Comparison of ENCODE assay signal across 1 cellular context in genomic region chr16:88934066-88934667, GRCh38.
A peak's percentile ranks its signal among the peaks of the same experiment; 100 is the strongest.
TF ChIP-seq lines count a peak whose summit lies in the region.

No MANE protein-coding gene starts in this region.

TF ChIP-seq in HepG2, 621 proteins besides CTCF, POLR2A, EP300 and RAD21:
- TF ChIP-seq GABPA (IDR thresholded peaks at IDR 0.05; ENCODE audit: low read depth, low read length) (0 out of 2 replicates have a peak, but pooled peaks have one; percentile 3), GABPA (CRISPR knock-in tag; IDR thresholded peaks at IDR 0.05; ENCODE audit: low read depth) (no peak), IKZF4 (CRISPR knock-in tag; IDR thresholded peaks at IDR 0.05; ENCODE audit: borderline replicate concordance, low read depth, not compliant biosample characterization) (no peak), KMT2A (CRISPR knock-in tag; IDR thresholded peaks at IDR 0.05) (no peak), ZNF761 (CRISPR knock-in tag; conservative IDR thresholded peaks at IDR 0.05) (no peak), CSRNP1 (CRISPR knock-in tag; IDR thresholded peaks at IDR 0.05) (no peak), ZNF768 (CRISPR knock-in tag; IDR thresholded peaks at IDR 0.05) (0 out of 2 replicates have a peak, but pooled peaks have one; percentile 18), TRIM22 (IDR thresholded peaks at IDR 0.05) (no peak)
